Comparison of ENCODE assay signal across 11 cellular contexts in genomic region chr9:94946256-94946655, GRCh38.
DNase-seq lines count a peak whose midpoint lies in the region; ATAC-seq, FAIRE-seq and TF ChIP-seq lines count a peak whose summit lies in the region.
"Had no signal": no experiment of that assay in that cellular context is flagged by ENCODE, and none has a peak within 500 bp of the region (broad histone marks: within the 10 kb centered on the region; RNA-seq: fewer than 3 reads in every experiment).

No MANE protein-coding gene starts in this region.

- no peak for DNase-seq in PC-3
- no peak for DNase-seq in bronchial epithelial cell (ENCODE audit: low read depth)
- no peak for DNase-seq in keratinocyte (ENCODE audit: low read depth, low spot score)
- no peak for DNase-seq in thoracic aorta (ENCODE audit: low spot score)
- DNase-seq in left colon: no peak
- DNase-seq: activated CD4-positive, alpha-beta T cell treated with anti-CD3 and anti-CD28 coated beads, Interleukin-2, amount 50 U/mL, for 4 hours; CD4-positive, alpha-beta memory T cell; NCI-H187 had no signal

- dilution Hi-C loops in keratinocyte (cut with MboI; ENCODE audit: extremely low pct_ligation_motif_present, low sequenced_read_pairs): no loop called here

- H4K20me1 ChIP-seq in PC-3 (ENCODE audit: low read length) (no peaks in the 10 kb centered on the region), keratinocyte (ENCODE audit: control insufficient read depth, extremely low read depth, insufficient read depth, low read length) (no peaks in the 10 kb centered on the region)

- TF ChIP-seq CTCF in PC-3 (conservative IDR thresholded peaks at IDR 0.05; ENCODE audit: low read depth, low read length) (no peak), bronchial epithelial cell (IDR thresholded peaks at IDR 0.05; ENCODE audit: insufficient read depth, low read length, severe bottlenecking) (no peak), keratinocyte (optimal IDR thresholded peaks at IDR 0.05 in 1 of 3, IDR thresholded peaks at IDR 0.05 in 1 of 3, conservative IDR thresholded peaks at IDR 0.05 in 1 of 3; ENCODE audit: extremely low read depth in 1 of 3, insufficient read depth in 2 of 3, low read length in 3 of 3) (no peak), thoracic aorta (IDR thresholded peaks at IDR 0.05) (no peak)

- H3K36me3 ChIP-seq in PC-3 (ENCODE audit: low read depth, low read length) (no peaks in the 10 kb centered on the region), bronchial epithelial cell (ENCODE audit: control insufficient read depth, insufficient read depth, low read length) (no peaks in the 10 kb centered on the region), keratinocyte (ENCODE audit: control insufficient read depth in 2 of 2, extremely low read depth in 1 of 2, insufficient read depth in 2 of 2, low read length in 2 of 2) (no peaks in the 10 kb centered on the region), thoracic aorta (no peaks in the 10 kb centered on the region)
- H3K36me3 ChIP-seq: SJCRH30 had no signal

- intact Hi-C loops in PC-3 (cut with micrococcal nuclease): no loop called here
- intact Hi-C loops in left colon (cut with DNase I, micrococcal nuclease): no loop called here

- H2AFZ ChIP-seq in PC-3 (ENCODE audit: low read length): no peak overlapping the region
- H2AFZ ChIP-seq in keratinocyte (ENCODE audit: control insufficient read depth, low read length): no peak overlapping the region

- POLR2A ChIA-PET in PC-3 (lab: Charles Lee; ENCODE audit: unreplicated experiment): no interaction called here

- H3K9me2 ChIP-seq in PC-3 (replicated peaks; ENCODE audit: low read length): no peaks in the 10 kb centered on the region

- H3K4me2 ChIP-seq in PC-3 (ENCODE audit: low read length) (0 out of 2 replicates have a peak overlapping the region, but pooled peaks have one; percentile 5), keratinocyte (ENCODE audit: control insufficient read depth, extremely low read depth, insufficient read depth, low read depth, low read length) (peak overlapping the region; percentile 59)

- no peaks in the 10 kb centered on the region for H3K9me3 ChIP-seq in PC-3 (ENCODE audit: low read length)
- no peaks in the 10 kb centered on the region for H3K9me3 ChIP-seq in keratinocyte (ENCODE audit: control insufficient read depth, low read depth, low read length)
- no peaks in the 10 kb centered on the region for H3K9me3 ChIP-seq in thoracic aorta

- peaks cover 40% of the 10 kb centered on the region for H3K4me1 ChIP-seq in PC-3 (ENCODE audit: insufficient read depth, low read length)
- peaks cover 35% of the 10 kb centered on the region for H3K4me1 ChIP-seq in keratinocyte (ENCODE audit: control insufficient read depth, extremely low read depth, insufficient read depth, low read length)
- H3K4me1 ChIP-seq in thoracic aorta (ENCODE audit: control insufficient read depth in 1 of 2, low read depth in 2 of 2): peaks cover 34 to 74% of the 10 kb centered on the region in 2 donors

- H3K4me3 ChIP-seq in PC-3 (ENCODE audit: low read length) (no peak overlapping the region), bronchial epithelial cell (ENCODE audit: low read depth, low read length) (no peak overlapping the region), keratinocyte (ENCODE audit: control insufficient read depth in 2 of 3, extremely low read depth in 1 of 3, insufficient read depth in 2 of 3, low read depth in 1 of 3, low read length in 3 of 3) (no peak overlapping the region), thoracic aorta (no peak overlapping the region)
- H3K4me3 ChIP-seq: SJCRH30 had no signal

- peak overlapping the region; percentile 79 for H3K27ac ChIP-seq in PC-3 (ENCODE audit: low read length)
- peak overlapping the region; percentile 71 for H3K27ac ChIP-seq in keratinocyte (ENCODE audit: control insufficient read depth, insufficient read depth, low read length)
- H3K27ac ChIP-seq in thoracic aorta: peak overlapping the region; percentile 80 to 84

- ATAC-seq in PC-3 (no peak), thoracic aorta (ENCODE audit: insufficient number of reproducible peaks, low FRiP score, low read depth) (no peak), HG03139 (IDR thresholded peaks at IDR 0.05; ENCODE audit: unreplicated experiment) (no peak), left colon (no peak), HG03521 (IDR thresholded peaks at IDR 0.05; ENCODE audit: unreplicated experiment) (no peak)

- BruUV-seq in PC-3 (replicated peaks; lab: Mats Ljungman, UMichigan): no TSS peak

- no peaks in the 10 kb centered on the region for H3K27me3 ChIP-seq in PC-3 (ENCODE audit: low read length)
- no peaks in the 10 kb centered on the region for H3K27me3 ChIP-seq in bronchial epithelial cell (ENCODE audit: control insufficient read depth, insufficient read depth, low read length)
- no peaks in the 10 kb centered on the region for H3K27me3 ChIP-seq in keratinocyte (ENCODE audit: control insufficient read depth, extremely low read depth, insufficient read depth, low read length)
- H3K27me3 ChIP-seq in thoracic aorta (replicated peaks; ENCODE audit: insufficient read depth): no peaks in the 10 kb centered on the region
- H3K27me3 ChIP-seq: SJCRH30 had no signal

- H3K9me1 ChIP-seq in keratinocyte (ENCODE audit: control insufficient read depth, extremely low read depth, insufficient read depth, low read length): no peaks in the 10 kb centered on the region

- CTCF ChIA-PET in PC-3 (lab: Charles Lee): no interaction called here

- H3K79me2 ChIP-seq in PC-3 (ENCODE audit: low read length) (no peaks in the 10 kb centered on the region), keratinocyte (ENCODE audit: control insufficient read depth, insufficient read depth, low read length) (no peaks in the 10 kb centered on the region)

- H3K9ac ChIP-seq in PC-3 (ENCODE audit: low read length) (no peak overlapping the region), keratinocyte (ENCODE audit: control insufficient read depth, extremely low read depth, insufficient read depth, low read length) (peak overlapping the region; percentile 48)

- no peaks in the 10 kb centered on the region for H3F3A ChIP-seq in PC-3 (ENCODE audit: low read length, unreplicated experiment)

- FAIRE-seq in bronchial epithelial cell (lab: Jason Lieb, UNC) (peak; percentile 55), keratinocyte (lab: Jason Lieb, UNC) (no peak)
